ENCODE assay signal across 27 cellular contexts in the genomic region with DNA sequence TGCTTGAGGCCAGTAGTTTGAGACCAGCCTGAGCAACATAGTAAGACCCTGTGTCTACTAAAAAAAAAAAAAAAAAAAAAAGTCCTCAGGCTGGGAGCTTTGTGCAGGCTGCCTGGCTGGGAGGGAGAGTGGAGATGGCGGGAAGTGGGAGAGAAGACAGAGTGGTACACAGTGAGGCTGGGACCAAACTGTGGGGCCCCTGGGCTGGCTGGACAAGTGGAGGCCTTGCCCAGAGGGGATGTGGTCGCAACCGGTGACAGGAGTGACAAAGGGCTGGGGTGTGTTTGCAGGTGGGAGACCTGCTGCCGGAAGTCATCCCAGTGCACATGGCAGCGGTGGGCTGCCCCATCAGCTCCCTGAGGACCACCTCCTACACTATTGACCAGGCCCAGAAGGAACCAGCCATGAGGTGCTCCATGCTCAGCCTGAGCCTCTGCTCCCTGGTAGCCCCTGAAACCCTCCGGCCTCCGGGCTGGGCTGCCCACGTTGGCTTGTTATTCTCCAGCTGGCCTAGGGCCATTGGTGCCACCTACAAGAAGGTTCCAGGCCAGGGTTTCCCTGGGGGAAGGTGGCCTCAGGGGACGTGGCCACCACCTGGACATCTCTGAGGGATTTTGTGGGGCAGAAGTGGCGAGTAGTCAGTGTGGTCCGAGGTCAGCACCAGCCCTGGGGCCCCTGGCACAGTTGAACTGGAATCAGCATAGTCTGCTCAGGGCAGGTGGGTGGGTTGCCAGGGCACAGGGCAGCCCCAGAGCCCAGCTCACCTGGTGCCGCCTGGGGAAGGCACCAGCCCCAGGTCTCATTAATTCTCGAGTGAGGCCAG. TPM values are rescaled to one million over a fixed set of nuclear protein-coding genes. Genes with fewer than 3 reads are reported as not detected.
A peak's percentile ranks its signal among the peaks of the same experiment; 100 is the strongest.
DNase-seq lines count a peak whose midpoint lies in the region; ATAC-seq, FAIRE-seq and TF ChIP-seq lines count a peak whose summit lies in the region.
"Had no signal": no experiment of that assay in that cellular context is flagged by ENCODE, and none has a peak within 500 bp of the region (broad histone marks: within the 10 kb centered on the region; RNA-seq: fewer than 3 reads in every experiment).

No MANE protein-coding gene starts in this region.

- peak; percentile 7 for FAIRE-seq in bronchial epithelial cell (lab: Jason Lieb, UNC)

- intact Hi-C loops in mucosa of descending colon (cut with DNase I, micrococcal nuclease), result no loop called here

- ATAC-seq in activated T-cell treated with anti-CD3 and anti-CD28 coated beads, Interleukin-2, amount 50 U/mL, for 72 hours (replicated peaks in 1 of 2), result no peak
- ATAC-seq in mucosa of descending colon, result no peak
- ATAC-seq in HG02970 (IDR thresholded peaks at IDR 0.05; ENCODE audit: low FRiP score, unreplicated experiment), result no peak
- ATAC-seq: heart left ventricle; naive thymus-derived CD8-positive, alpha-beta T cell; Panc1 had no signal

- POLR2A ChIA-PET in HEK293T (lab: Yijun Ruan, JAX), result no interaction called here

- no peaks in the 10 kb centered on the region for H3K4me1 ChIP-seq in mucosa of descending colon (ENCODE audit: low read depth)
- H3K4me1 ChIP-seq: BE2C had no signal

- no peaks in the 10 kb centered on the region for H3K9me3 ChIP-seq in mucosa of descending colon
- H3K9me3 ChIP-seq: BE2C, heart left ventricle, thoracic aorta had no signal

- H3K4me3 ChIP-seq in bronchial epithelial cell (ENCODE audit: low read depth, low read length) (no peak overlapping the region), mucosa of descending colon (no peak overlapping the region)
- H3K4me3 ChIP-seq: dorsolateral prefrontal cortex, heart left ventricle, thoracic aorta had no signal

- H3K36me3 Mint-ChIP-seq in activated T-cell treated with anti-CD3 and anti-CD28 coated beads, Interleukin-2, amount 50 U/mL, for 24 hours (ENCODE audit: low read depth), result peaks cover 12% of the 10 kb centered on the region
- H3K36me3 Mint-ChIP-seq in activated T-cell treated with anti-CD3 and anti-CD28 coated beads, Interleukin-2, amount 50 U/mL, for 72 hours (ENCODE audit: insufficient read depth in 2 of 2), result no peaks in the 10 kb centered on the region
- H3K36me3 Mint-ChIP-seq in type B pancreatic cell (no peaks in the 10 kb centered on the region), progenitor cell of endocrine pancreas (ENCODE audit: insufficient read depth) (peaks cover 2% of the 10 kb centered on the region)
- H3K36me3 Mint-ChIP-seq: naive thymus-derived CD8-positive, alpha-beta T cell had no signal

- H3K4me1 Mint-ChIP-seq in activated T-cell treated with anti-CD3 and anti-CD28 coated beads, Interleukin-2, amount 50 U/mL, for 24 hours (ENCODE audit: low read depth), result no peaks in the 10 kb centered on the region
- peaks cover 6% of the 10 kb centered on the region for H3K4me1 Mint-ChIP-seq in activated T-cell treated with anti-CD3 and anti-CD28 coated beads, Interleukin-2, amount 50 U/mL, for 72 hours (ENCODE audit: low read depth)
- H3K4me1 Mint-ChIP-seq in type B pancreatic cell (ENCODE audit: unreplicated experiment) (no peaks in the 10 kb centered on the region), progenitor cell of endocrine pancreas (ENCODE audit: low read depth) (no peaks in the 10 kb centered on the region)
- H3K4me1 Mint-ChIP-seq: brain had no signal

- TF ChIP-seq CTCF in bronchial epithelial cell (IDR thresholded peaks at IDR 0.05; ENCODE audit: insufficient read depth, low read length, severe bottlenecking), result no peak
- TF ChIP-seq CTCF in mucosa of descending colon (IDR thresholded peaks at IDR 0.05), result no peak
- no peak for TF ChIP-seq CTCF in type B pancreatic cell (conservative IDR thresholded peaks at IDR 0.05)
- TF ChIP-seq CTCF in progenitor cell of endocrine pancreas (IDR thresholded peaks at IDR 0.05; ENCODE audit: unreplicated experiment), result no peak

- peak; percentile 25 for DNase-seq in activated T-cell treated with anti-CD3 and anti-CD28 coated beads, Interleukin-2, amount 50 U/mL, for 24 hours
- DNase-seq in activated T-cell treated with anti-CD3 and anti-CD28 coated beads, Interleukin-2, amount 50 U/mL, for 72 hours, result no peak
- DNase-seq in bronchial epithelial cell (ENCODE audit: low read depth), result no peak
- DNase-seq in mucosa of descending colon, result peak in 2 of 3 donors; percentile 19 to 40
- peak; percentile 64 for DNase-seq in type B pancreatic cell (ENCODE audit: extremely low spot score, unreplicated experiment)
- DNase-seq in progenitor cell of endocrine pancreas (ENCODE audit: low spot score, unreplicated experiment), result no peak
- DNase-seq in HEK293T (ENCODE audit: extremely low spot score), result no peak
- DNase-seq: activated naive CD4-positive, alpha-beta T cell treated with anti-CD3 and anti-CD28 coated beads for 36 hours; amniotic stem cell; BE2C; COR-L47; DMS53; foreskin melanocyte; MV-4-11; NCI-H1436 treated with DMSO at 0.1 percent for 48 hours; NCI-H226; nucleus accumbens; SHP77 treated with DMSO at 0.1 percent for 48 hours had no signal

- no peaks in the 10 kb centered on the region for H3K27me3 ChIP-seq in bronchial epithelial cell (ENCODE audit: control insufficient read depth, insufficient read depth, low read length)
- H3K27me3 ChIP-seq: BE2C, dorsolateral prefrontal cortex, heart left ventricle had no signal

- H3K27ac Mint-ChIP-seq in activated T-cell treated with anti-CD3 and anti-CD28 coated beads, Interleukin-2, amount 50 U/mL, for 24 hours, result no peak overlapping the region
- H3K27ac Mint-ChIP-seq in activated T-cell treated with anti-CD3 and anti-CD28 coated beads, Interleukin-2, amount 50 U/mL, for 72 hours, result no peak overlapping the region
- no peak overlapping the region for H3K27ac Mint-ChIP-seq in type B pancreatic cell
- no peak overlapping the region for H3K27ac Mint-ChIP-seq in progenitor cell of endocrine pancreas
- H3K27ac Mint-ChIP-seq: activated naive CD4-positive, alpha-beta T cell treated with anti-CD3 and anti-CD28 coated beads for 36 hours; brain; stimulated activated naive CD8-positive, alpha-beta T cell treated with anti-CD3 and anti-CD28 coated beads, Interleukin-15, Interleukin-2, amounts not matched to agents 100 ng/mL and 50 ng/mL, for 24 hours had no signal

- no peak overlapping the region for H3K4me3 Mint-ChIP-seq in activated T-cell treated with anti-CD3 and anti-CD28 coated beads, Interleukin-2, amount 50 U/mL, for 24 hours
- no peak overlapping the region for H3K4me3 Mint-ChIP-seq in activated T-cell treated with anti-CD3 and anti-CD28 coated beads, Interleukin-2, amount 50 U/mL, for 72 hours
- H3K4me3 Mint-ChIP-seq in type B pancreatic cell, result no peak overlapping the region
- no peak overlapping the region for H3K4me3 Mint-ChIP-seq in progenitor cell of endocrine pancreas (ENCODE audit: low read depth)
- H3K4me3 Mint-ChIP-seq: activated naive CD4-positive, alpha-beta T cell treated with anti-CD3 and anti-CD28 coated beads for 36 hours; brain; naive thymus-derived CD8-positive, alpha-beta T cell; stimulated activated naive CD8-positive, alpha-beta T cell treated with anti-CD3 and anti-CD28 coated beads, Interleukin-15, Interleukin-2, amounts not matched to agents 100 ng/mL and 50 ng/mL, for 24 hours had no signal

- CTCF ChIA-PET in HEK293T (lab: Yijun Ruan, JAX), result no interaction called here

- H3K9me3 Mint-ChIP-seq in activated T-cell treated with anti-CD3 and anti-CD28 coated beads, Interleukin-2, amount 50 U/mL, for 24 hours, result no peaks in the 10 kb centered on the region
- no peaks in the 10 kb centered on the region for H3K9me3 Mint-ChIP-seq in activated T-cell treated with anti-CD3 and anti-CD28 coated beads, Interleukin-2, amount 50 U/mL, for 72 hours
- H3K9me3 Mint-ChIP-seq in type B pancreatic cell, result no peaks in the 10 kb centered on the region
- no peaks in the 10 kb centered on the region for H3K9me3 Mint-ChIP-seq in progenitor cell of endocrine pancreas (ENCODE audit: low read depth)
- H3K9me3 Mint-ChIP-seq: activated naive CD4-positive, alpha-beta T cell treated with anti-CD3 and anti-CD28 coated beads for 36 hours; brain; IgD-negative memory B cell; naive thymus-derived CD8-positive, alpha-beta T cell; stimulated activated naive CD8-positive, alpha-beta T cell treated with anti-CD3 and anti-CD28 coated beads, Interleukin-15, Interleukin-2, amounts not matched to agents 100 ng/mL and 50 ng/mL, for 24 hours had no signal

- no peaks in the 10 kb centered on the region for H3K36me3 ChIP-seq in bronchial epithelial cell (ENCODE audit: control insufficient read depth, insufficient read depth, low read length)
- no peaks in the 10 kb centered on the region for H3K36me3 ChIP-seq in mucosa of descending colon (ENCODE audit: low read depth)
- H3K36me3 ChIP-seq: BE2C, thoracic aorta had no signal

- no peaks in the 10 kb centered on the region for H3K27me3 Mint-ChIP-seq in activated T-cell treated with anti-CD3 and anti-CD28 coated beads, Interleukin-2, amount 50 U/mL, for 24 hours
- no peaks in the 10 kb centered on the region for H3K27me3 Mint-ChIP-seq in activated T-cell treated with anti-CD3 and anti-CD28 coated beads, Interleukin-2, amount 50 U/mL, for 72 hours (ENCODE audit: low read depth)
- H3K27me3 Mint-ChIP-seq in type B pancreatic cell, result peaks cover 6% of the 10 kb centered on the region
- peaks cover 10% of the 10 kb centered on the region for H3K27me3 Mint-ChIP-seq in progenitor cell of endocrine pancreas
- H3K27me3 Mint-ChIP-seq: brain; naive thymus-derived CD8-positive, alpha-beta T cell; stimulated activated naive CD8-positive, alpha-beta T cell treated with anti-CD3 and anti-CD28 coated beads, Interleukin-15, Interleukin-2, amounts not matched to agents 100 ng/mL and 50 ng/mL, for 24 hours had no signal

TF ChIP-seq in HEK293T, 16 proteins besides CTCF, POLR2A, EP300 and RAD21 (continues in another document):
- TF ChIP-seq L3MBTL2 (conservative IDR thresholded peaks at IDR 0.05), result no peak
- no peak for TF ChIP-seq LEF1 (IDR thresholded peaks at IDR 0.05; ENCODE audit: borderline replicate concordance)
- TF ChIP-seq FOXM1 (IDR thresholded peaks at IDR 0.05; ENCODE audit: borderline replicate concordance), result no peak
- TF ChIP-seq NFRKB (IDR thresholded peaks at IDR 0.05), result no peak

RNA-seq across cellular contexts. Expression of gene ACAA1, which starts 22.7 kb away (rescaled TPM):
- 10 to 100 TPM; 49.7 to 52.9 TPM for total RNA-seq in activated T-cell treated with anti-CD3 and anti-CD28 coated beads, Interleukin-2, amount 50 U/mL, for 72 hours
- total RNA-seq in bronchial epithelial cell (54.2 and 82.2 TPM in 2 replicates), mucosa of descending colon (100 to 1,000 TPM; 102 to 201 (median 138) TPM), type B pancreatic cell (ENCODE audit: low replicate concordance) (81.2 and 118 TPM in 2 replicates), progenitor cell of endocrine pancreas (97.8 and 104 TPM in 2 replicates)

RNA-seq across cellular contexts. Expression of gene MYD88, which starts 24.2 kb away (rescaled TPM):
- total RNA-seq in activated T-cell treated with anti-CD3 and anti-CD28 coated beads, Interleukin-2, amount 50 U/mL, for 72 hours, result 10 to 100 TPM; 27.3 to 38.2 TPM
- total RNA-seq in bronchial epithelial cell, result 14.7 and 21.5 TPM in 2 replicates
- 10 to 100 TPM; 39.5 to 81.7 (median 72.4) TPM for total RNA-seq in mucosa of descending colon
- 31.1 and 55.6 TPM in 2 replicates for total RNA-seq in type B pancreatic cell (ENCODE audit: low replicate concordance)
- total RNA-seq in progenitor cell of endocrine pancreas, result 23.9 and 24.2 TPM in 2 replicates

RNA-seq across cellular contexts. Expression of gene OXSR1, which starts 51.1 kb away (rescaled TPM):
- 10 to 100 TPM; 46.3 to 51.8 TPM for total RNA-seq in activated T-cell treated with anti-CD3 and anti-CD28 coated beads, Interleukin-2, amount 50 U/mL, for 72 hours
- total RNA-seq in bronchial epithelial cell (95.3 and 121 TPM in 2 replicates), mucosa of descending colon (10 to 100 TPM; 40.2 to 44.0 (median 41.9) TPM), type B pancreatic cell (ENCODE audit: low replicate concordance) (41.1 and 51.1 TPM in 2 replicates), progenitor cell of endocrine pancreas (55.5 and 56.3 TPM in 2 replicates)

Comparison
In these comparisons a context has a peak if more than half of its experiments do, and no peak if none do; other contexts are left out.
1. DNase-seq: peak in activated T-cell treated with anti-CD3 and anti-CD28 coated beads, Interleukin-2, amount 50 U/mL, for 24 hours (single experiment), mucosa of descending colon (2 of 3) and type B pancreatic cell (single experiment); none in activated T-cell treated with anti-CD3 and anti-CD28 coated beads, Interleukin-2, amount 50 U/mL, for 72 hours (0 of 2), bronchial epithelial cell (single experiment), progenitor cell of endocrine pancreas (single experiment) and HEK293T (single experiment).